ENCODE assay signal across 18 cellular contexts in genomic region chr6:156310701-156311100, GRCh38.
"Had no signal": no experiment of that assay in that cellular context is flagged by ENCODE, and none has a peak within 500 bp of the region (broad histone marks: within the 10 kb centered on the region; RNA-seq: fewer than 3 reads in every experiment).

No MANE protein-coding gene starts in this region.

- FAIRE-seq: small intestine had no signal

- H3K27me3 ChIP-seq: esophagus squamous epithelium, gastroesophageal sphincter, ovary, right atrium auricular region, stomach had no signal

- DNase-seq: dermis blood vessel endothelial cell; esophagus squamous epithelium; foreskin fibroblast; glutamatergic neuron; islet precursor cell; mammary epithelial cell; mucosa of descending colon; natural killer cell; ovary; small intestine; stimulated activated CD4-positive, alpha-beta T cell treated with anti-CD3 and anti-CD28 coated beads, Interleukin-12 subunit alpha, Interleukin-12 subunit beta, amount 100 ng/mL, for 4 hours; stimulated activated naive CD4-positive, alpha-beta T cell; stomach; trophoblast cell had no signal

- H3K9me3 ChIP-seq: esophagus squamous epithelium, gastroesophageal sphincter, mucosa of descending colon, ovary, right atrium auricular region, stomach, thoracic aorta had no signal

- H3K27ac ChIP-seq: esophagus squamous epithelium, gastroesophageal sphincter, ovary, right atrium auricular region, stomach, thoracic aorta had no signal

- H3K4me3 ChIP-seq: esophagus squamous epithelium, gastroesophageal sphincter, mucosa of descending colon, ovary, right atrium auricular region, stomach, thoracic aorta had no signal

- ATAC-seq: gastroesophageal sphincter, left lobe of liver, mucosa of descending colon, natural killer cell had no signal

- H3K4me1 ChIP-seq: esophagus squamous epithelium, gastroesophageal sphincter, right atrium auricular region, stomach had no signal
